ENCODE assay signal across 1 cellular context in the genomic region with DNA sequence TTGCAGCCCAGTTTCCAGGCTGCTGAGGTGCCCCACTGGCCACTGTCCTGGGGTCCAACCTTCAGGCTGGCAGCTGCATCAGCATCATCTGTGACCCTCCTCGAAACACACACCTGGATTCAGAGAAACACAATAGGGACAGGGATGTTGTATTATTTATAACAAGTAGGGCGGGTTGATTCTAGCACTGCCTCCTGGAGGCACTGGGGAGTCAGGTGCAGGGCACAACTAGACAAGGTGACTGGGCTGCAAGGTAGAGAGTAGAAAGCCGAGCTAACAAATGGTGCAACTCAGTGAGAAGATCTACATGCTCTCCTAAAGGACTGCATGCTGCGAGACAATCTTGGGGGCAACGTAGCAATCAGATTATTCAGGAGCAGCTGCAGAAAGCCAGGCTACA.
TF ChIP-seq lines count a peak whose summit lies in the region.

No MANE protein-coding gene starts in this region.

TF ChIP-seq in GM23338, 12 proteins besides CTCF, POLR2A, EP300 and RAD21 (continued from another document):
- TF ChIP-seq, protein P1, sequence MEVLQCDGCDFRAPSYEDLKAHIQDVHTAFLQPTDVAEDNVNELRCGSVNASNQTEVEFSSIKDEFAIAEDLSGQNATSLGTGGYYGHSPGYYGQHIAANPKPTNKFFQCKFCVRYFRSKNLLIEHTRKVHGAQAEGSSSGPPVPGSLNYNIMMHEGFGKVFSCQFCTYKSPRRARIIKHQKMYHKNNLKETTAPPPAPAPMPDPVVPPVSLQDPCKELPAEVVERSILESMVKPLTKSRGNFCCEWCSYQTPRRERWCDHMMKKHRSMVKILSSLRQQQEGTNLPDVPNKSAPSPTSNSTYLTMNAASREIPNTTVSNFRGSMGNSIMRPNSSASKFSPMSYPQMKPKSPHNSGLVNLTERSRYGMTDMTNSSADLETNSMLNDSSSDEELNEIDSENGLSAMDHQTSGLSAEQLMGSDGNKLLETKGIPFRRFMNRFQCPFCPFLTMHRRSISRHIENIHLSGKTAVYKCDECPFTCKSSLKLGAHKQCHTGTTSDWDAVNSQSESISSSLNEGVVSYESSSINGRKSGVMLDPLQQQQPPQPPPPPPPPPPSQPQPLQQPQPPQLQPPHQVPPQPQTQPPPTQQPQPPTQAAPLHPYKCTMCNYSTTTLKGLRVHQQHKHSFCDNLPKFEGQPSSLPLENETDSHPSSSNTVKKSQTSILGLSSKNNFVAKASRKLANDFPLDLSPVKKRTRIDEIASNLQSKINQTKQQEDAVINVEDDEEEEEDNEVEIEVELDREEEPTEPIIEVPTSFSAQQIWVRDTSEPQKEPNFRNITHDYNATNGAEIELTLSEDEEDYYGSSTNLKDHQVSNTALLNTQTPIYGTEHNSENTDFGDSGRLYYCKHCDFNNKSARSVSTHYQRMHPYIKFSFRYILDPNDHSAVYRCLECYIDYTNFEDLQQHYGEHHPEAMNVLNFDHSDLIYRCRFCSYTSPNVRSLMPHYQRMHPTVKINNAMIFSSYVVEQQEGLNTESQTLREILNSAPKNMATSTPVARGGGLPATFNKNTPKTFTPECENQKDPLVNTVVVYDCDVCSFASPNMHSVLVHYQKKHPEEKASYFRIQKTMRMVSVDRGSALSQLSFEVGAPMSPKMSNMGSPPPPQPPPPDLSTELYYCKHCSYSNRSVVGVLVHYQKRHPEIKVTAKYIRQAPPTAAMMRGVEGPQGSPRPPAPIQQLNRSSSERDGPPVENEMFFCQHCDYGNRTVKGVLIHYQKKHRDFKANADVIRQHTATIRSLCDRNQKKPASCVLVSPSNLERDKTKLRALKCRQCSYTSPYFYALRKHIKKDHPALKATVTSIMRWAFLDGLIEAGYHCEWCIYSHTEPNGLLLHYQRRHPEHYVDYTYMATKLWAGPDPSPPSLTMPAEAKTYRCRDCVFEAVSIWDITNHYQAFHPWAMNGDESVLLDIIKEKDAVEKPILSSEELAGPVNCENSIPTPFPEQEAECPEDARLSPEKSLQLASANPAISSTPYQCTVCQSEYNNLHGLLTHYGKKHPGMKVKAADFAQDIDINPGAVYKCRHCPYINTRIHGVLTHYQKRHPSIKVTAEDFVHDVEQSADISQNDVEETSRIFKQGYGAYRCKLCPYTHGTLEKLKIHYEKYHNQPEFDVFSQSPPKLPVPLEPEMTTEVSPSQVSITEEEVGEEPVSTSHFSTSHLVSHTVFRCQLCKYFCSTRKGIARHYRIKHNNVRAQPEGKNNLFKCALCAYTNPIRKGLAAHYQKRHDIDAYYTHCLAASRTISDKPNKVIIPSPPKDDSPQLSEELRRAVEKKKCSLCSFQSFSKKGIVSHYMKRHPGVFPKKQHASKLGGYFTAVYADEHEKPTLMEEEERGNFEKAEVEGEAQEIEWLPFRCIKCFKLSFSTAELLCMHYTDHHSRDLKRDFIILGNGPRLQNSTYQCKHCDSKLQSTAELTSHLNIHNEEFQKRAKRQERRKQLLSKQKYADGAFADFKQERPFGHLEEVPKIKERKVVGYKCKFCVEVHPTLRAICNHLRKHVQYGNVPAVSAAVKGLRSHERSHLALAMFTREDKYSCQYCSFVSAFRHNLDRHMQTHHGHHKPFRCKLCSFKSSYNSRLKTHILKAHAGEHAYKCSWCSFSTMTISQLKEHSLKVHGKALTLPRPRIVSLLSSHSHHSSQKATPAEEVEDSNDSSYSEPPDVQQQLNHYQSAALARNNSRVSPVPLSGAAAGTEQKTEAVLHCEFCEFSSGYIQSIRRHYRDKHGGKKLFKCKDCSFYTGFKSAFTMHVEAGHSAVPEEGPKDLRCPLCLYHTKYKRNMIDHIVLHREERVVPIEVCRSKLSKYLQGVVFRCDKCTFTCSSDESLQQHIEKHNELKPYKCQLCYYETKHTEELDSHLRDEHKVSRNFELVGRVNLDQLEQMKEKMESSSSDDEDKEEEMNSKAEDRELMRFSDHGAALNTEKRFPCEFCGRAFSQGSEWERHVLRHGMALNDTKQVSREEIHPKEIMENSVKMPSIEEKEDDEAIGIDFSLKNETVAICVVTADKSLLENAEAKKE (CRISPR knock-in tag; IDR thresholded peaks at IDR 0.05), result no peak
- TF ChIP-seq POLR2AphosphoS5 (IDR thresholded peaks at IDR 0.05; ENCODE audit: low read depth), result no peak
- TF ChIP-seq ZNF331 (CRISPR knock-in tag; IDR thresholded peaks at IDR 0.05; ENCODE audit: low read depth), result no peak
- TF ChIP-seq, protein P2, sequence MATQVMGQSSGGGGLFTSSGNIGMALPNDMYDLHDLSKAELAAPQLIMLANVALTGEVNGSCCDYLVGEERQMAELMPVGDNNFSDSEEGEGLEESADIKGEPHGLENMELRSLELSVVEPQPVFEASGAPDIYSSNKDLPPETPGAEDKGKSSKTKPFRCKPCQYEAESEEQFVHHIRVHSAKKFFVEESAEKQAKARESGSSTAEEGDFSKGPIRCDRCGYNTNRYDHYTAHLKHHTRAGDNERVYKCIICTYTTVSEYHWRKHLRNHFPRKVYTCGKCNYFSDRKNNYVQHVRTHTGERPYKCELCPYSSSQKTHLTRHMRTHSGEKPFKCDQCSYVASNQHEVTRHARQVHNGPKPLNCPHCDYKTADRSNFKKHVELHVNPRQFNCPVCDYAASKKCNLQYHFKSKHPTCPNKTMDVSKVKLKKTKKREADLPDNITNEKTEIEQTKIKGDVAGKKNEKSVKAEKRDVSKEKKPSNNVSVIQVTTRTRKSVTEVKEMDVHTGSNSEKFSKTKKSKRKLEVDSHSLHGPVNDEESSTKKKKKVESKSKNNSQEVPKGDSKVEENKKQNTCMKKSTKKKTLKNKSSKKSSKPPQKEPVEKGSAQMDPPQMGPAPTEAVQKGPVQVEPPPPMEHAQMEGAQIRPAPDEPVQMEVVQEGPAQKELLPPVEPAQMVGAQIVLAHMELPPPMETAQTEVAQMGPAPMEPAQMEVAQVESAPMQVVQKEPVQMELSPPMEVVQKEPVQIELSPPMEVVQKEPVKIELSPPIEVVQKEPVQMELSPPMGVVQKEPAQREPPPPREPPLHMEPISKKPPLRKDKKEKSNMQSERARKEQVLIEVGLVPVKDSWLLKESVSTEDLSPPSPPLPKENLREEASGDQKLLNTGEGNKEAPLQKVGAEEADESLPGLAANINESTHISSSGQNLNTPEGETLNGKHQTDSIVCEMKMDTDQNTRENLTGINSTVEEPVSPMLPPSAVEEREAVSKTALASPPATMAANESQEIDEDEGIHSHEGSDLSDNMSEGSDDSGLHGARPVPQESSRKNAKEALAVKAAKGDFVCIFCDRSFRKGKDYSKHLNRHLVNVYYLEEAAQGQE (IDR thresholded peaks at IDR 0.05; ENCODE audit: unreplicated experiment), result no peak
- TF ChIP-seq STAT1 (IDR thresholded peaks at IDR 0.05; ENCODE audit: unreplicated experiment), result no peak
- no peak for TF ChIP-seq ETS1 (IDR thresholded peaks at IDR 0.05)
